Comparison of ENCODE assay signal across 1 cellular context in the genomic region with DNA sequence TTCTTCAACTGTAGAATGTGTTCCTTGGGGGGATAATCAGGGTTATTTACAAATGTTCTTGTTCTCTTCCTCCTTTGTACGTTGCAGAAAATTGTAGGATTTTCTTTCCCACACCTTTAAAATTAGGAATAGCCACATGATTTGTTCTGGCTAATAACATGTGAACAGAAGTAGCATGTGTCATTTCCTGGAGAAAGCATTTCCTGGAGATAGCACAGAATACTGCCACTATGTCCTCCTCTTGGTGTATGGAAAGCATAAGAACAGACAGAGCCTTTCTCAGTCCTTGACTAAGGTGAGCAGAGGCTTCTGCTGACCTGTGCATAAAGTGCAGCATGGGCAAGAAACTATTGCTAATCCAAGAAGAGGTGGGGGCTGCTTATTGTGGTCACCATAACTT.
TF ChIP-seq lines count a peak whose summit lies in the region.

No MANE protein-coding gene starts in this region.

TF ChIP-seq in HepG2, 621 proteins besides CTCF, POLR2A, EP300 and RAD21 (continued from another document):
- TF ChIP-seq POLR2AphosphoS2 (IDR thresholded peaks at IDR 0.05; ENCODE audit: low read depth, low read length) (no peak), RFX3 (CRISPR knock-in tag; IDR thresholded peaks at IDR 0.05) (no peak), ARNTL (CRISPR knock-in tag; IDR thresholded peaks at IDR 0.05) (no peak)
